ENCODE assay signal across 1 cellular context in genomic region chr3:52177701-52178042, GRCh38.
TF ChIP-seq lines count a peak whose summit lies in the region.

No MANE protein-coding gene starts in this region.

TF ChIP-seq in HepG2, 621 proteins besides CTCF, POLR2A, EP300 and RAD21 (continued from another document and continues in another):
- TF ChIP-seq ZMYM4 (CRISPR knock-in tag; IDR thresholded peaks at IDR 0.05) (0 out of 2 replicates have a peak, but pooled peaks have one; percentile 20), ZNF274 (CRISPR knock-in tag; IDR thresholded peaks at IDR 0.05) (no peak), AHDC1 (CRISPR knock-in tag; IDR thresholded peaks at IDR 0.05; ENCODE audit: borderline replicate concordance) (0 out of 2 replicates have a peak, but pooled peaks have one; percentile 8), FOXO4 (CRISPR knock-in tag; conservative IDR thresholded peaks at IDR 0.05) (no peak), ZNF451 (CRISPR knock-in tag; IDR thresholded peaks at IDR 0.05) (no peak), SMAD9 (CRISPR knock-in tag; IDR thresholded peaks at IDR 0.05) (no peak), ZNF687 (CRISPR knock-in tag; IDR thresholded peaks at IDR 0.05) (peak; percentile 56), ZNF777 (CRISPR knock-in tag; IDR thresholded peaks at IDR 0.05) (0 out of 2 replicates have a peak, but pooled peaks have one; percentile 13), GZF1 (CRISPR knock-in tag; IDR thresholded peaks at IDR 0.05) (0 out of 2 replicates have a peak, but pooled peaks have one; percentile 7), ZBTB40 (IDR thresholded peaks at IDR 0.05) (no peak), ZBTB40 (CRISPR knock-in tag; IDR thresholded peaks at IDR 0.05) (0 out of 2 replicates have a peak, but pooled peaks have one; percentile 14), SOX6 (IDR thresholded peaks at IDR 0.05) (no peak), SOX6 (CRISPR knock-in tag; IDR thresholded peaks at IDR 0.05) (peak; percentile 6; the same call in 1 of the 2 replicates), ZNF292 (CRISPR knock-in tag; IDR thresholded peaks at IDR 0.05; ENCODE audit: borderline replicate concordance, low read depth) (peak; percentile 41), SMARCE1 (IDR thresholded peaks at IDR 0.05; ENCODE audit: borderline replicate concordance) (no peak), ZNF7 (CRISPR knock-in tag; IDR thresholded peaks at IDR 0.05) (no peak), CENPT (CRISPR knock-in tag; IDR thresholded peaks at IDR 0.05; ENCODE audit: low read depth) (no peak), KMT2B (CRISPR knock-in tag; IDR thresholded peaks at IDR 0.05) (no peak), MTA1 (CRISPR knock-in tag; IDR thresholded peaks at IDR 0.05; ENCODE audit: borderline replicate concordance) (peak; percentile 66; the same call in 1 of the 2 replicates), E2F2 (CRISPR knock-in tag; IDR thresholded peaks at IDR 0.05; ENCODE audit: borderline replicate concordance) (no peak), ZNF772 (CRISPR knock-in tag; IDR thresholded peaks at IDR 0.05) (0 out of 2 replicates have a peak, but pooled peaks have one; percentile 13), ASH2L (IDR thresholded peaks at IDR 0.05; ENCODE audit: insufficient read length, low read depth, low read length) (peak; percentile 15), ZNF574 (CRISPR knock-in tag; IDR thresholded peaks at IDR 0.05) (0 out of 2 replicates have a peak, but pooled peaks have one; percentile 24), YY1 (IDR thresholded peaks at IDR 0.05; ENCODE audit: insufficient read depth, insufficient replicate concordance, low read depth, low read length) (no peak), ZNF557 (CRISPR knock-in tag; IDR thresholded peaks at IDR 0.05) (peak; percentile 16; the same call in 1 of the 2 replicates), ZNF891 (CRISPR knock-in tag; IDR thresholded peaks at IDR 0.05) (peak; percentile 71; the same call in 1 of the 2 replicates), ATRX (CRISPR knock-in tag; IDR thresholded peaks at IDR 0.05; ENCODE audit: borderline replicate concordance) (no peak), ATAD3A (CRISPR knock-in tag; IDR thresholded peaks at IDR 0.05) (no peak), ZSCAN9 (CRISPR knock-in tag; IDR thresholded peaks at IDR 0.05; ENCODE audit: borderline replicate concordance) (0 out of 2 replicates have a peak, but pooled peaks have one; percentile 2)
